ENCODE assay signal across 27 cellular contexts in genomic region chr17:10313037-10313672, GRCh38. TPM values are rescaled to one million over a fixed set of nuclear protein-coding genes. Genes with fewer than 3 reads are reported as not detected.
"Had no signal": no experiment of that assay in that cellular context is flagged by ENCODE, and none has a peak within 500 bp of the region (broad histone marks: within the 10 kb centered on the region; RNA-seq: fewer than 3 reads in every experiment).

No MANE protein-coding gene starts in this region.

- H3K4me3 Mint-ChIP-seq: activated CD8-positive, alpha-beta T cell treated with anti-CD3 and anti-CD28 coated beads, Interleukin-2, amount 10 ng/mL, durations not matched to agents 7 days and 5 days; activated naive CD8-positive, alpha-beta T cell treated with anti-CD3 and anti-CD28 coated beads, Interleukin-2, amount 10 ng/mL, durations not matched to agents 7 days and 5 days; T-cell had no signal

- H3K36me3 ChIP-seq: adrenal gland had no signal

- H3K27ac ChIP-seq: adrenal gland, SK-N-MC had no signal

- DNase-seq: activated CD4-positive, alpha-beta T cell treated with anti-CD3 and anti-CD28 coated beads for 48 hours; activated CD4-positive, alpha-beta T cell treated with anti-CD3 and anti-CD28 coated beads, Interleukin-2, amount 50 U/mL, for 4 hours; activated CD4-positive, CD25-positive, alpha-beta regulatory T cell treated with anti-CD3 and anti-CD28 coated beads, Interleukin-2, amount 50 U/mL, for 72 hours; activated CD8-positive, alpha-beta memory T cell treated with anti-CD3 and anti-CD28 coated beads, Interleukin-2, amount 50 U/mL, for 48 hours; activated CD8-positive, alpha-beta T cell treated with anti-CD3 and anti-CD28 coated beads, Interleukin-2, amount 10 ng/mL, durations not matched to agents 7 days and 5 days; activated naive CD4-positive, alpha-beta T cell treated with anti-CD3 and anti-CD28 coated beads, Interleukin-2, amount 50 U/mL, for 16 hours; activated naive CD8-positive, alpha-beta T cell treated with anti-CD3 and anti-CD28 coated beads, Interleukin-2, amount 10 ng/mL, durations not matched to agents 7 days and 5 days; activated T-cell treated with anti-CD3 and anti-CD28 coated beads, Interleukin-2, amount 50 U/mL, for 1 hour; adrenal gland; anterior cingulate cortex; cerebellar nuclear complex; MM.1S; NCI-H1105 treated with DMSO at 0.1 percent for 48 hours; NCI-H1436 treated with DMSO at 0.1 percent for 48 hours; NCI-H187 treated with DMSO at 0.1 percent for 48 hours; NCI-H2081 treated with DMSO at 0.1 percent for 48 hours; NCI-H446; NCI-H524; PC-3; SIG-M5; T-cell; T-helper 2 cell; T1000 had no signal

- ATAC-seq: activated CD8-positive, alpha-beta T cell treated with anti-CD3 and anti-CD28 coated beads, Interleukin-2, amount 10 ng/mL, durations not matched to agents 7 days and 5 days; PC-3; T-cell had no signal

- H3K9me3 Mint-ChIP-seq: activated naive CD8-positive, alpha-beta T cell treated with anti-CD3 and anti-CD28 coated beads, Interleukin-2, amount 10 ng/mL, durations not matched to agents 7 days and 5 days; T-cell had no signal

- H3K27me3 ChIP-seq: adrenal gland had no signal

- H3K27ac Mint-ChIP-seq: activated CD8-positive, alpha-beta T cell treated with anti-CD3 and anti-CD28 coated beads, Interleukin-2, amount 10 ng/mL, durations not matched to agents 7 days and 5 days; activated naive CD8-positive, alpha-beta T cell treated with anti-CD3 and anti-CD28 coated beads, Interleukin-2, amount 10 ng/mL, durations not matched to agents 7 days and 5 days; T-cell had no signal

- H3K36me3 Mint-ChIP-seq: activated naive CD8-positive, alpha-beta T cell treated with anti-CD3 and anti-CD28 coated beads, Interleukin-2, amount 10 ng/mL, durations not matched to agents 7 days and 5 days; T-cell had no signal

- FAIRE-seq: colon, TTC549 had no signal

- H3K4me3 ChIP-seq: adrenal gland, SK-N-MC had no signal

- H3K9me3 ChIP-seq: adrenal gland had no signal

RNA-seq across cellular contexts. Expression of gene MYH13, which starts 59.7 kb away (rescaled TPM):
- total RNA-seq: activated CD8-positive, alpha-beta T cell treated with anti-CD3 and anti-CD28 coated beads, Interleukin-2, amount 10 ng/mL, durations not matched to agents 7 days and 5 days; activated naive CD8-positive, alpha-beta T cell treated with anti-CD3 and anti-CD28 coated beads, Interleukin-2, amount 10 ng/mL, durations not matched to agents 7 days and 5 days; adrenal gland; cardiac septum; PC-3; T-cell had no signal
- polyA plus RNA-seq: adrenal gland had no signal
